Comparison of ENCODE assay signal across 1 cellular context in genomic region chr20:64255361-64256281, GRCh38.
A peak's percentile ranks its signal among the peaks of the same experiment; 100 is the strongest.
TF ChIP-seq lines count a peak whose summit lies in the region.

Gene PCMTD2 (plus strand): TSS chr20:64255748. CDS start chr20:64259966, 4,218 bp downstream.

TF ChIP-seq in HepG2, 621 proteins besides CTCF, POLR2A, EP300 and RAD21 (continued from another document and continues in another):
- 0 out of 2 replicates have a peak, but pooled peaks have one; percentile 42 for TF ChIP-seq PAXIP1 (CRISPR knock-in tag; conservative IDR thresholded peaks at IDR 0.05)
- TF ChIP-seq SOX5 (CRISPR knock-in tag; IDR thresholded peaks at IDR 0.05; ENCODE audit: borderline replicate concordance): peak; percentile 22; the same call in 1 of the 2 replicates
- no peak for TF ChIP-seq PREB (CRISPR knock-in tag; IDR thresholded peaks at IDR 0.05)
- no peak for TF ChIP-seq ZNF558 (CRISPR knock-in tag; IDR thresholded peaks at IDR 0.05; ENCODE audit: borderline replicate concordance)
- TF ChIP-seq ATF7 (IDR thresholded peaks at IDR 0.05): no peak
- TF ChIP-seq ATF7 (CRISPR knock-in tag; IDR thresholded peaks at IDR 0.05): peak; percentile 3; the same call in 1 of the 2 replicates
- TF ChIP-seq RBFOX2 (IDR thresholded peaks at IDR 0.05; ENCODE audit: low read depth, low read length): peak; percentile 99
- peak; percentile 97 for TF ChIP-seq ZBTB7A (CRISPR knock-in tag; IDR thresholded peaks at IDR 0.05)
- TF ChIP-seq CAMTA2 (CRISPR knock-in tag; IDR thresholded peaks at IDR 0.05; ENCODE audit: borderline replicate concordance): peak; percentile 92
- no peak for TF ChIP-seq MNT (IDR thresholded peaks at IDR 0.05)
- TF ChIP-seq ZNF318 (CRISPR knock-in tag; IDR thresholded peaks at IDR 0.05): peak; percentile 75; the same call in 1 of the 2 replicates
- TF ChIP-seq ZBTB3 (CRISPR knock-in tag; IDR thresholded peaks at IDR 0.05; ENCODE audit: borderline replicate concordance, low read depth): peak; percentile 77; the same call in 1 of the 2 replicates
- TF ChIP-seq ZNF775 (CRISPR knock-in tag; IDR thresholded peaks at IDR 0.05; ENCODE audit: borderline replicate concordance): peak; percentile 30; the same call in 1 of the 2 replicates
- peak; percentile 55 for TF ChIP-seq CBX1 (IDR thresholded peaks at IDR 0.05; ENCODE audit: low read depth)
- no peak for TF ChIP-seq ZC3H4 (CRISPR knock-in tag; IDR thresholded peaks at IDR 0.05; ENCODE audit: borderline replicate concordance)
- peak; percentile 89 for TF ChIP-seq ZBTB7B (CRISPR knock-in tag; IDR thresholded peaks at IDR 0.05)
- TF ChIP-seq ZNF547 (CRISPR knock-in tag; IDR thresholded peaks at IDR 0.05): peak; percentile 95
- TF ChIP-seq ERF (CRISPR knock-in tag; IDR thresholded peaks at IDR 0.05): peak; percentile 62; the same call in 1 of the 2 replicates
- TF ChIP-seq SPEN (CRISPR knock-in tag; IDR thresholded peaks at IDR 0.05; ENCODE audit: low read depth): peak; percentile 95
- TF ChIP-seq HOMEZ (CRISPR knock-in tag; IDR thresholded peaks at IDR 0.05; ENCODE audit: low read depth): no peak
- TF ChIP-seq IRF1 (CRISPR knock-in tag; IDR thresholded peaks at IDR 0.05; ENCODE audit: low read depth): no peak
- peak; percentile 98; the same call in 1 of the 2 replicates for TF ChIP-seq ZNF713 (CRISPR knock-in tag; IDR thresholded peaks at IDR 0.05)
- peak; percentile 100 for TF ChIP-seq POGK (CRISPR knock-in tag; conservative IDR thresholded peaks at IDR 0.05)
- TF ChIP-seq ZNF510 (CRISPR knock-in tag; IDR thresholded peaks at IDR 0.05; ENCODE audit: low read depth): no peak
- TF ChIP-seq ZNF280D (CRISPR knock-in tag; IDR thresholded peaks at IDR 0.05): peak; percentile 83; the same call in 1 of the 2 replicates
- TF ChIP-seq SMAD1 (CRISPR knock-in tag; IDR thresholded peaks at IDR 0.05; ENCODE audit: borderline replicate concordance, low read depth): peak; percentile 91; the same call in 1 of the 2 replicates
- no peak for TF ChIP-seq TEF (CRISPR knock-in tag; IDR thresholded peaks at IDR 0.05)
- no peak for TF ChIP-seq MAFF (IDR thresholded peaks at IDR 0.05; ENCODE audit: low read depth, low read length)
- peak; percentile 68; the same call in 1 of the 2 replicates for TF ChIP-seq ZNF234 (CRISPR knock-in tag; conservative IDR thresholded peaks at IDR 0.05)
